Comparison of ENCODE assay signal across 8 cellular contexts in genomic region chr7:56048763-56049162, GRCh38. TPM values are rescaled to one million over a fixed set of nuclear protein-coding genes. Genes with fewer than 3 reads are reported as not detected.
DNase-seq lines count a peak whose midpoint lies in the region; FAIRE-seq and TF ChIP-seq lines count a peak whose summit lies in the region.
"Not testable (repeated sequence)": the region's sequence is repeated elsewhere in the genome, so short reads cannot be mapped to it uniquely, and the experiment has no call there.

No MANE protein-coding gene starts in this region.

- H3K9me3 Mint-ChIP-seq in astrocyte (ENCODE audit: unreplicated experiment); type B pancreatic cell: not testable (repeated sequence)

- not testable (repeated sequence) for TF ChIP-seq CTCF in astrocyte (IDR thresholded peaks at IDR 0.05; ENCODE audit: insufficient read depth, low read depth, low read length); type B pancreatic cell (conservative IDR thresholded peaks at IDR 0.05)

- H3K36me3 ChIP-seq in astrocyte (ENCODE audit: insufficient read depth, low read length), result not testable (repeated sequence)

- FAIRE-seq in RCC 7860 (lab: Jason Lieb, UNC); astrocyte (lab: Jason Lieb, UNC): not testable (repeated sequence)

- H3K27ac ChIP-seq in astrocyte (ENCODE audit: low read depth, low read length), result not testable (repeated sequence)

- peaks cover 21% of the 10 kb centered on the region for H3K4me1 ChIP-seq in astrocyte (ENCODE audit: insufficient read depth, low read length)

- peaks cover 14% of the 10 kb centered on the region for H4K20me1 ChIP-seq in astrocyte (ENCODE audit: insufficient read depth, low read length)

- H3K36me3 Mint-ChIP-seq in astrocyte (ENCODE audit: low read depth, unreplicated experiment); type B pancreatic cell: not testable (repeated sequence)

- DNase-seq in DMS79 treated with DMSO at 0.1 percent for 48 hours (lab: John Stamatoyannopoulos, UW), result peak; percentile 36
- peak; percentile 18 for DNase-seq in M059J (ENCODE audit: low read depth)
- peak; percentile 32 for DNase-seq in NCI-H2227 (lab: John Stamatoyannopoulos, UW; ENCODE audit: unreplicated experiment)
- peak; percentile 20 for DNase-seq in RCC 7860 (ENCODE audit: low spot score)
- not testable (repeated sequence) for DNase-seq in astrocyte (ENCODE audit: low read depth); type B pancreatic cell (ENCODE audit: extremely low spot score, unreplicated experiment)
- DNase-seq in glomerular visceral epithelial cell (ENCODE audit: extremely low spot score), result peak; percentile 38
- peak; percentile 38 for DNase-seq in mucosa of gallbladder (ENCODE audit: low spot score)

- not testable (repeated sequence) for H3K27me3 Mint-ChIP-seq in astrocyte (ENCODE audit: low read depth, unreplicated experiment); type B pancreatic cell

- not testable (repeated sequence) for H3K9ac ChIP-seq in astrocyte (ENCODE audit: low read length)

- peak overlapping the region; percentile 7 for H3K27ac Mint-ChIP-seq in astrocyte (ENCODE audit: unreplicated experiment)
- H3K27ac Mint-ChIP-seq in type B pancreatic cell, result peak overlapping the region; percentile 7

- H3K9me3 ChIP-seq in astrocyte (ENCODE audit: insufficient read depth, low read depth, low read length), result not testable (repeated sequence)

- H3K4me1 Mint-ChIP-seq in astrocyte (ENCODE audit: low read depth, unreplicated experiment) (peaks cover 21% of the 10 kb centered on the region), type B pancreatic cell (ENCODE audit: unreplicated experiment) (peaks cover 17% of the 10 kb centered on the region)

- H3K4me2 ChIP-seq in astrocyte (ENCODE audit: low read length), result not testable (repeated sequence)

- not testable (repeated sequence) for H2AFZ ChIP-seq in astrocyte (ENCODE audit: low read depth, low read length)

- H3K4me3 Mint-ChIP-seq in astrocyte (ENCODE audit: unreplicated experiment), result peak overlapping the region; percentile 14
- peak overlapping the region; percentile 65 for H3K4me3 Mint-ChIP-seq in type B pancreatic cell

- peaks cover 39% of the 10 kb centered on the region for H3K79me2 ChIP-seq in astrocyte (ENCODE audit: insufficient read depth, low read length)

- H3K4me3 ChIP-seq in astrocyte (ENCODE audit: insufficient read depth, low read depth, low read length), result not testable (repeated sequence)

- not testable (repeated sequence) for H3K27me3 ChIP-seq in astrocyte (ENCODE audit: insufficient read depth, low read length)

RNA-seq across cellular contexts. Expression of gene PSPH, which starts 2.5 kb away (rescaled TPM):
- total RNA-seq in M059J (2014; rRNA removed; shearing (Covaris generic)), result 47.8 and 50.8 TPM in 2 replicates
- total RNA-seq in astrocyte (69.2 and 72.7 TPM in 2 replicates), mucosa of gallbladder (33.4 TPM), type B pancreatic cell (ENCODE audit: low replicate concordance) (20.1 and 28.6 TPM in 2 replicates)

RNA-seq across cellular contexts. Expression of gene CCT6A, which starts 2.8 kb away (rescaled TPM):
- 273 and 299 TPM in 2 replicates for total RNA-seq in M059J (2014; rRNA removed; shearing (Covaris generic))
- total RNA-seq in astrocyte (160 and 180 TPM in 2 replicates), mucosa of gallbladder (87.6 TPM), type B pancreatic cell (ENCODE audit: low replicate concordance) (128 and 151 TPM in 2 replicates)

RNA-seq across cellular contexts. Expression of gene SUMF2, which starts 15.3 kb away (rescaled TPM):
- total RNA-seq in M059J (2014; rRNA removed; shearing (Covaris generic)), result 106 and 128 TPM in 2 replicates
- 87.8 and 96.0 TPM in 2 replicates for total RNA-seq in astrocyte
- total RNA-seq in mucosa of gallbladder, result 245 TPM
- 125 and 127 TPM in 2 replicates for total RNA-seq in type B pancreatic cell (ENCODE audit: low replicate concordance)

RNA-seq across cellular contexts. Expression of gene PHKG1, which starts 44.0 kb away (rescaled TPM):
- 0.12 TPM in 1 of 2 replicates, not detected in the other for total RNA-seq in M059J (2014; rRNA removed; shearing (Covaris generic))
- total RNA-seq in astrocyte (not detected in 2 replicates), mucosa of gallbladder (0.89 TPM), type B pancreatic cell (ENCODE audit: low replicate concordance) (1.8 TPM in 1 of 2 replicates, not detected in the other)

RNA-seq across cellular contexts. Expression of gene CHCHD2, which starts 57.5 kb away (rescaled TPM):
- 669 and 764 TPM in 2 replicates for total RNA-seq in M059J (2014; rRNA removed; shearing (Covaris generic))
- total RNA-seq in astrocyte, result not detected in 2 replicates
- 293 TPM for total RNA-seq in mucosa of gallbladder
- 61.8 and 251 TPM in 2 replicates for total RNA-seq in type B pancreatic cell (ENCODE audit: low replicate concordance)
